ENCODE assay signal across 8 cellular contexts in the genomic region with DNA sequence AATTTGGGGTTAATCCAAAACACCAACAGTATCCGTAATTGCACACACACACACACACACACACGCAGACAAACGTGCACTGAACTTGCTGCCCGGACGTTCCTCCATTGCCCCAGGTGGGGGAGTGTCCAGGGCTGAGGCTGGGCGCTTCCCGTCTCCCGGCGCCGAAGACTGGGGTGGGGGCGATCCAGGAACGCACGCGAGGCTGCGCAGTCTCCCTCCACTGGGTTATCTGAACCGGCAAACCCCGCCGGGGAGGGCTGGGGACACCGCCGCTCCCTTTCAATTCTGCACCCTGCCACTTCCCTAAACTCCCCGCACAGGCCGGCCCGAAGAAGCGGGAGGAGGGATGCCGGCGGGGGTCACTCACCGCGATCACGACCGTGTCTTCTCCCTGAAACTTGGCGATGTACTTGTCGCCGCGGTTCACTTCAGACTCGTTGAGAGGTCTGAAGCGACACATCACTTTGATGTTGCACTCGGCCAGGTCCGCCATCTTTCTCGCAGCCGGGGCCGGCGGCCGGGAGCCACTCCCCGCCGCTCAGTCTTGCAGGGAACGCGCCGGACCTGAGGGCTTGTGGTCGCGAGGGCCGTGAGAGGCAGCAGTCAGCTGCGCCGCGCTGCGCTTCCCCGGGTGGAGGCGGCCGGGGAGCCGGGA. TPM values are rescaled to one million over a fixed set of nuclear protein-coding genes. Genes with fewer than 3 reads are reported as not detected.
DNase-seq lines count a peak whose midpoint lies in the region; ATAC-seq and TF ChIP-seq lines count a peak whose summit lies in the region.

No MANE protein-coding gene starts in this region.

- peak; percentile 46 for ATAC-seq in HG02763 (IDR thresholded peaks at IDR 0.05; ENCODE audit: unreplicated experiment)
- peak; percentile 77 for ATAC-seq in left lobe of liver

- H3K27ac ChIP-seq in colonic mucosa = peak overlapping the region; percentile 99

- DNase-seq in SIG-M5 treated with dmso at 0.1 percent for 504 hours (lab: John Stamatoyannopoulos, UW; ENCODE audit: unreplicated experiment) (peak; percentile 62), SIG-M5 (lab: John Stamatoyannopoulos, UW) (no peak), NCI-H1694 (lab: John Stamatoyannopoulos, UW) (peak; percentile 28), colonic mucosa (peak; percentile 80), left lobe of liver (ENCODE audit: low spot score) (peak; percentile 78)
- DNase-seq in activated CD4-positive, alpha-beta T cell treated with anti-CD3 and anti-CD28 coated beads for 24 hours (ENCODE audit: low read depth in 2 of 2) = peak; percentile 19 to 27
- DNase-seq in stimulated activated CD4-positive, alpha-beta T cell treated with anti-CD3 and anti-CD28 coated beads, Interleukin-2, amount 100 ng/mL, for 24 hours = peak; percentile 62 to 63

- no peaks in the 10 kb centered on the region for H3K9me3 ChIP-seq in colonic mucosa

- H3K27me3 ChIP-seq in colonic mucosa = no peaks in the 10 kb centered on the region

- TF ChIP-seq CTCF in colonic mucosa (IDR thresholded peaks at IDR 0.05) = no peak

- intact Hi-C loops in colonic mucosa (cut with DNase I) = loop anchor here (10.0 kb wide), 1 partner anchor 139 kb away; no protein-coding TSS in a partner anchor

- no peaks in the 10 kb centered on the region for H3K4me1 ChIP-seq in colonic mucosa

- peak overlapping the region; percentile 91 for H3K4me3 ChIP-seq in colonic mucosa

- peak overlapping the region; percentile 91 to 96 for H3K9ac ChIP-seq in colonic mucosa (ENCODE audit: low read depth in 2 of 2, low read length in 2 of 2)

- H3K36me3 ChIP-seq in colonic mucosa = no peaks in the 10 kb centered on the region

RNA-seq across cellular contexts. Expression of a gene that starts 0.6 kb away (rescaled TPM):
- total RNA-seq in colonic mucosa (100 to 1,000 TPM; 119 to 153 TPM), left lobe of liver (14.9 TPM)
